Comparison of ENCODE assay signal across 7 cellular contexts in the genomic region with DNA sequence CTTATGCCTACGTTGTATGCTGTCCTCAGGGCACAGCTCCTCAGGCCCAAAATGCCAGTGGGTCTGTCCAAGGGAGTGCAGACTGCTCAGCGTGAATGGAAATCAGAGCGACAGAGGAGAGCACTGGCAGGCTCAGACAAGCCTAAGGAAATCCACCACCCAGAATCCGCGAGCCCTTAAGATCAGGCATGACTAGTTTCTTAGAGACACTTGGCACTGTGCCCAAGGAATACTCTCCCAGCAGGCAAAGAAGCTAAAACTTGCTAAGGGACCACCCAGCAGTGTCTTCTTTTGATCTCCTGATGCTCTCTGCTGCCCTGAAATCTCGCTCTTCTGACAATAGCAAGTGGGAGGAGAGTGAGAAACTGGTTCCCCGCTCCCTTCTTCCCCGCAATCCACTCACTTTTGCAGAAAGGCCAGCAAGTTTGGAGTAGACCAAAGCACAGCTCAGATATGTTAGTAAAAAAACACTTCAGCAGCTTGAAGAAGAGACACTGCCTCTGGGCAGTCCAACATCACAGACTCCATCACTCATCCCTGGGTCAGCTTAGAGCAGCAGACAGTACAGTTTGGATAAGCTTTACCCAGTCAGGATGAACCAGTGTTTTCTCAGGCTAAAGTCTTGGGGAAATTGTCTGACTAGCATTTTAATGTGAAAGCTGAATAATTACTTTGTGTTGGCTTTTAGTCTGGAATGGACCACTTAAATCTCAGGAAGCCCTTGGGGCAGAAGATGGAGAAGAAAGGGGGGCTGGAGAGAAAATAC. TPM values are rescaled to one million over a fixed set of nuclear protein-coding genes. Genes with fewer than 3 reads are reported as not detected.
DNase-seq lines count a peak whose midpoint lies in the region; ATAC-seq lines count a peak whose summit lies in the region.

No MANE protein-coding gene starts in this region.

- H3K4me1 ChIP-seq in subcutaneous abdominal adipose tissue (ENCODE audit: control insufficient read depth in 5 of 5, insufficient read depth in 5 of 5, low read length in 5 of 5) = peaks cover 13 to 52% (median 41%) of the 10 kb centered on the region in 5 donors

- H3K36me3 ChIP-seq in subcutaneous abdominal adipose tissue (ENCODE audit: control insufficient read depth in 5 of 5, insufficient read depth in 5 of 5, low read length in 5 of 5) = peaks cover 7 to 23% (median 12%) of the 10 kb centered on the region in 5 donors

- H3K4me3 ChIP-seq in subcutaneous abdominal adipose tissue (ENCODE audit: low read depth in 1 of 5, low read length in 5 of 5) = no peak overlapping the region

- peaks cover 8% of the 10 kb centered on the region for H3K36me3 Mint-ChIP-seq in IgD-negative memory B cell
- peaks cover 60% of the 10 kb centered on the region for H3K36me3 Mint-ChIP-seq in activated naive CD8-positive, alpha-beta T cell treated with anti-CD3 and anti-CD28 coated beads, Interleukin-2, amount 50 U/mL, for 24 hours (ENCODE audit: low read depth)

- H3K4me3 Mint-ChIP-seq in IgD-negative memory B cell = no peak overlapping the region
- H3K4me3 Mint-ChIP-seq in activated naive CD8-positive, alpha-beta T cell treated with anti-CD3 and anti-CD28 coated beads, Interleukin-2, amount 50 U/mL, for 24 hours = no peak overlapping the region

- no peak for DNase-seq in activated naive CD8-positive, alpha-beta T cell treated with anti-CD3 and anti-CD28 coated beads, Interleukin-2, amount 50 U/mL, for 24 hours
- DNase-seq in left ventricle myocardium superior = no peak
- no peak for DNase-seq in HUDEP-2 (lab: John Stamatoyannopoulos, UW; ENCODE audit: unreplicated experiment in 76 of 76)

- peak overlapping the region in 2 of 5 donors; percentile 29 to 44 for H3K9ac ChIP-seq in subcutaneous abdominal adipose tissue (ENCODE audit: low read length in 5 of 5)

- H3K9me3 ChIP-seq in subcutaneous abdominal adipose tissue (ENCODE audit: control insufficient read depth in 5 of 5, low read length in 5 of 5) = no peaks in the 10 kb centered on the region

- no peaks in the 10 kb centered on the region for H3K27me3 Mint-ChIP-seq in IgD-negative memory B cell
- no peaks in the 10 kb centered on the region for H3K27me3 Mint-ChIP-seq in activated naive CD8-positive, alpha-beta T cell treated with anti-CD3 and anti-CD28 coated beads, Interleukin-2, amount 50 U/mL, for 24 hours

- no peaks in the 10 kb centered on the region for H3K9me3 Mint-ChIP-seq in IgD-negative memory B cell
- H3K9me3 Mint-ChIP-seq in activated naive CD8-positive, alpha-beta T cell treated with anti-CD3 and anti-CD28 coated beads, Interleukin-2, amount 50 U/mL, for 24 hours = no peaks in the 10 kb centered on the region

- no peak for ATAC-seq in activated naive CD8-positive, alpha-beta T cell treated with anti-CD3 and anti-CD28 coated beads, Interleukin-2, amount 50 U/mL, for 24 hours
- ATAC-seq in left ventricle myocardium superior = peak; percentile 15
- ATAC-seq in GM19351 (IDR thresholded peaks at IDR 0.05; ENCODE audit: unreplicated experiment) = no peak
- ATAC-seq in GM18858 (IDR thresholded peaks at IDR 0.05; ENCODE audit: unreplicated experiment) = no peak

- H3K27ac Mint-ChIP-seq in IgD-negative memory B cell = peak overlapping the region; percentile 55 to 97 (median 93)
- H3K27ac Mint-ChIP-seq in activated naive CD8-positive, alpha-beta T cell treated with anti-CD3 and anti-CD28 coated beads, Interleukin-2, amount 50 U/mL, for 24 hours = peak overlapping the region; percentile 83

- intact Hi-C loops in left ventricle myocardium superior (cut with micrococcal nuclease) = no loop called here

- peaks cover 3 to 27% (median 19%) of the 10 kb centered on the region in 3 donors for H3K4me1 Mint-ChIP-seq in IgD-negative memory B cell
- peaks cover 29% of the 10 kb centered on the region for H3K4me1 Mint-ChIP-seq in activated naive CD8-positive, alpha-beta T cell treated with anti-CD3 and anti-CD28 coated beads, Interleukin-2, amount 50 U/mL, for 24 hours

- H3K27me3 ChIP-seq in subcutaneous abdominal adipose tissue (ENCODE audit: control insufficient read depth in 5 of 5, insufficient read depth in 4 of 5, low read length in 5 of 5) = no peaks in the 10 kb centered on the region

- H3K27ac ChIP-seq in subcutaneous abdominal adipose tissue (ENCODE audit: low read depth, low read length) = peak overlapping the region; percentile 93

RNA-seq across cellular contexts. Expression of gene TRAF3IP2, which starts 32.4 kb away (rescaled TPM):
- 26.1 TPM for polyA plus RNA-seq in IgD-negative memory B cell
- 9.7 TPM for total RNA-seq in left ventricle myocardium superior
